ENCODE assay signal across 8 cellular contexts in the genomic region with DNA sequence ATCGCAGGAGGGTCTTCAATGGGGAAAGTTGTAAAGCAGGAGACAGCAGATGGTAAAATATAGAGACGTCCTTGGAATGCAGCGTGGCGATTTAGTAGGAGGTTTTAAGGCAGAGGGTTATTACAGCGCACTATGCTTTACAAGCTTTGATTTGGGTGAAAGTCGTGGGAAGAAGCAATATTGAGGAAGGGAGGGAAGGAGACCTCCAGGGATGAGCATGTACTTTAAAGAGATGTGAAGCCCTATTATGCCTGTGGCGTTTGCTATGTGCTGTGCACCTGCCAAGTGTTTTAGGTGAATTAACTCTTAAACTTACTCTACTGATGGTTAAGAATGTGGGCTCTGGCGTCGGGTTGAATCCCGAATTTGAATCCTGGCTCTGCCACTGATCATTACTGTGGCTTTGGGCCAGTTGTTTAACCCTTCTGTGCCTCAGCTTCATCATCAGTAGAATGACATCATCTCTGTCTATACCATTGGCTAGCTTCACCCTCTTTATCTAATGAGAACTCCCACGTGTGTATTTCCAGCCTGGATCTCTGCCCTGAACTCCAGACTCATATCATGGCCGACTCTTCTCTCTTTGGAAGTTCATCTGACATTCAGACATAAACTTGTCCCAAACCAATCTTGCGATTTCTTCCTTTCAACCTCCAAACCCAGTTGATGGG. TPM values are rescaled to one million over a fixed set of nuclear protein-coding genes. Genes with fewer than 3 reads are reported as not detected.
DNase-seq lines count a peak whose midpoint lies in the region; FAIRE-seq and TF ChIP-seq lines count a peak whose summit lies in the region.

No MANE protein-coding gene starts in this region.

- H2BK5ac ChIP-seq in trophoblast cell (ENCODE audit: low read depth, low read length, poor library complexity): peak overlapping the region; percentile 70

- H3K79me1 ChIP-seq in trophoblast cell (ENCODE audit: low read length): peaks cover 3% of the 10 kb centered on the region

- no peaks in the 10 kb centered on the region for H3K9me2 ChIP-seq in DOHH2 (replicated peaks; ENCODE audit: control insufficient read depth, low read length)

- no peak for TF ChIP-seq CTCF in DOHH2 (IDR thresholded peaks at IDR 0.05; ENCODE audit: low read depth, low read length, poor library complexity, severe bottlenecking)
- TF ChIP-seq CTCF in OCI-LY3 (IDR thresholded peaks at IDR 0.05; ENCODE audit: low read depth, low read length): no peak
- TF ChIP-seq CTCF in esophagus muscularis mucosa (IDR thresholded peaks at IDR 0.05): no peak

- peak overlapping the region; percentile 89 for H4K8ac ChIP-seq in trophoblast cell (ENCODE audit: low read depth, low read length)

- intact Hi-C loops in esophagus muscularis mucosa (cut with DNase I): loop anchor here (10.0 kb wide), 1 partner anchor 91 kb away; a partner anchor contains a TSS

- no peak overlapping the region for H2BK12ac ChIP-seq in trophoblast cell (ENCODE audit: low read length)

- H3K18ac ChIP-seq in trophoblast cell (ENCODE audit: low read length): no peak overlapping the region

- H2AK5ac ChIP-seq in trophoblast cell (ENCODE audit: low read length): peak overlapping the region; percentile 10

- H3K79me2 ChIP-seq in DOHH2 (ENCODE audit: control insufficient read depth, low read length): peaks cover 15% of the 10 kb centered on the region
- peaks cover 7% of the 10 kb centered on the region for H3K79me2 ChIP-seq in OCI-LY3 (ENCODE audit: low read length)
- H3K79me2 ChIP-seq in trophoblast cell (ENCODE audit: control insufficient read depth, insufficient read depth, low read length, poor library complexity): peaks cover 4% of the 10 kb centered on the region

- H3K4me2 ChIP-seq in DOHH2 (ENCODE audit: low read length) (peak overlapping the region; percentile 75), OCI-LY3 (ENCODE audit: low read length) (peak overlapping the region; percentile 82), trophoblast cell (ENCODE audit: low read length) (peak overlapping the region; percentile 92)

- H3K27ac ChIP-seq in DOHH2 (ENCODE audit: low read depth, low read length): no peak overlapping the region
- H3K27ac ChIP-seq in OCI-LY3 (ENCODE audit: low read length): no peak overlapping the region
- peak overlapping the region; percentile 71 to 85 (median 79) for H3K27ac ChIP-seq in esophagus muscularis mucosa (replicated peaks in 1 of 4)
- no peak overlapping the region for H3K27ac ChIP-seq in trophoblast cell (ENCODE audit: low read depth, low read length)

- H2AFZ ChIP-seq in OCI-LY3 (ENCODE audit: low read depth, low read length): peak overlapping the region; percentile 61; the same call in 1 of the 2 replicates
- peak overlapping the region; percentile 44 for H2AFZ ChIP-seq in trophoblast cell (ENCODE audit: insufficient read depth, low read length, poor library complexity)

- no peak for TF ChIP-seq POLR2A in esophagus muscularis mucosa (IDR thresholded peaks at IDR 0.05; ENCODE audit: low read depth)

- H3K27me3 ChIP-seq in DOHH2 (ENCODE audit: control insufficient read depth, low read length) (no peaks in the 10 kb centered on the region), OCI-LY3 (ENCODE audit: low read depth, low read length) (no peaks in the 10 kb centered on the region), esophagus muscularis mucosa (peaks cover 0 to 30% (median 5%) of the 10 kb centered on the region in 4 donors), trophoblast cell (ENCODE audit: insufficient read depth, low read length) (no peaks in the 10 kb centered on the region)

- 10% methylated on average over 13 of the region's 13 CpGs for WGBS in esophagus muscularis mucosa
- WGBS in trophoblast cell (ENCODE audit: extremely low coverage, insufficient coverage, insufficient read length): no CpG with 5 or more reads among the region's 13 CpGs

- no peak for DNase-seq in esophagus muscularis mucosa (ENCODE audit: extremely low spot score)
- no peak for DNase-seq in trophoblast cell
- DNase-seq in HEK293T (ENCODE audit: extremely low spot score): no peak
- DNase-seq in ureter (ENCODE audit: low spot score): no peak
- DNase-seq in frontal cortex (ENCODE audit: low spot score in 2 of 2): no peak
- no peak for DNase-seq in NCI-H1048 (lab: John Stamatoyannopoulos, UW)

- H3K4ac ChIP-seq in trophoblast cell (ENCODE audit: low read depth, low read length): peak overlapping the region; percentile 28

- H3K23ac ChIP-seq in trophoblast cell (ENCODE audit: low read length): no peak overlapping the region

- no peaks in the 10 kb centered on the region for H3F3A ChIP-seq in DOHH2 (ENCODE audit: control insufficient read depth, insufficient read depth)

- H3K4me1 ChIP-seq in DOHH2 (ENCODE audit: control insufficient read depth, low read length) (peaks cover 17% of the 10 kb centered on the region), OCI-LY3 (ENCODE audit: low read length) (peaks cover 7% of the 10 kb centered on the region), esophagus muscularis mucosa (peaks cover 21 to 36% (median 33%) of the 10 kb centered on the region in 4 donors), trophoblast cell (ENCODE audit: control insufficient read depth in 1 of 2, insufficient read depth in 2 of 2, low read length in 2 of 2) (peaks cover 13 to 20% of the 10 kb centered on the region in 2 experiments)

- POLR2A ChIA-PET in HEK293T (lab: Yijun Ruan, JAX): interaction anchor here (0.8 to 4.1 kb wide), 14 partner anchors 9 to 226 kb away, joined by 4 to 42 read pairs (median 6); a partner anchor contains a TSS

- H3K9ac ChIP-seq in OCI-LY3 (ENCODE audit: low read length) (peak overlapping the region; percentile 82), trophoblast cell (ENCODE audit: low read length) (peak overlapping the region; percentile 84)

- peak overlapping the region; percentile 52 for H4K91ac ChIP-seq in trophoblast cell (ENCODE audit: low read depth, low read length)

- CTCF ChIA-PET in HEK293T (lab: Yijun Ruan, JAX): interaction anchor here (0.6 to 1.6 kb wide), 5 partner anchors 13 to 217 kb away, joined by 3 to 6 read pairs (median 3); no protein-coding TSS in a partner anchor

- peak overlapping the region; percentile 38 for H4K12ac ChIP-seq in trophoblast cell (ENCODE audit: low read depth, low read length)

- H3K14ac ChIP-seq in trophoblast cell (ENCODE audit: low read length): peak overlapping the region; percentile 83

- H3K9me3 ChIP-seq in DOHH2 (ENCODE audit: control insufficient read depth, insufficient read depth, low read length) (no peaks in the 10 kb centered on the region), OCI-LY3 (ENCODE audit: insufficient read depth, low read length) (no peaks in the 10 kb centered on the region), esophagus muscularis mucosa (no peaks in the 10 kb centered on the region), trophoblast cell (ENCODE audit: insufficient read depth, low read depth, low read length) (no peaks in the 10 kb centered on the region)

- no peak for FAIRE-seq in frontal cortex (lab: Jason Lieb, UNC)

- H4K20me1 ChIP-seq in DOHH2 (ENCODE audit: control insufficient read depth, insufficient read depth, low read depth, low read length): peaks cover 5% of the 10 kb centered on the region; the same call in 1 of the 2 replicates
- H4K20me1 ChIP-seq in OCI-LY3 (ENCODE audit: insufficient read depth, low read length): no peaks in the 10 kb centered on the region

- H2BK120ac ChIP-seq in trophoblast cell (ENCODE audit: insufficient read depth, low read length, poor library complexity): no peak overlapping the region

- peak overlapping the region; percentile 87 for H3K4me3 ChIP-seq in DOHH2 (ENCODE audit: low read length)
- H3K4me3 ChIP-seq in OCI-LY3 (ENCODE audit: low read length): peak overlapping the region; percentile 86
- H3K4me3 ChIP-seq in esophagus muscularis mucosa: peak overlapping the region; percentile 68 to 94 (median 74)
- peak overlapping the region; percentile 92 for H3K4me3 ChIP-seq in trophoblast cell (ENCODE audit: low read depth, low read length)

- TF ChIP-seq EP300 in esophagus muscularis mucosa (IDR thresholded peaks at IDR 0.05): no peak

- H3K36me3 ChIP-seq in DOHH2 (ENCODE audit: control insufficient read depth, low read length) (peaks cover 8% of the 10 kb centered on the region), OCI-LY3 (replicated peaks; ENCODE audit: low read depth, low read length) (peaks cover 5% of the 10 kb centered on the region), esophagus muscularis mucosa (peaks cover 0 to 8% (median 0%) of the 10 kb centered on the region in 4 donors), trophoblast cell (ENCODE audit: control insufficient read depth in 1 of 2, insufficient read depth in 2 of 2, low read length in 2 of 2) (peaks cover 0 to 3% of the 10 kb centered on the region in 2 experiments)

TF ChIP-seq in HEK293T, 16 proteins besides CTCF, POLR2A, EP300 and RAD21:
- TF ChIP-seq FOXM1 (IDR thresholded peaks at IDR 0.05; ENCODE audit: borderline replicate concordance) (no peak), SUZ12 (IDR thresholded peaks at IDR 0.05) (no peak), LEF1 (IDR thresholded peaks at IDR 0.05; ENCODE audit: borderline replicate concordance) (no peak), NFRKB (IDR thresholded peaks at IDR 0.05) (no peak), CTBP1 (IDR thresholded peaks at IDR 0.05; ENCODE audit: borderline replicate concordance) (no peak), BHLHE40 (IDR thresholded peaks at IDR 0.05; ENCODE audit: borderline replicate concordance) (no peak), TARDBP (IDR thresholded peaks at IDR 0.05) (no peak), HDGF (IDR thresholded peaks at IDR 0.05; ENCODE audit: borderline replicate concordance) (no peak), FOXA1 (IDR thresholded peaks at IDR 0.05) (no peak), ELF4 (IDR thresholded peaks at IDR 0.05) (no peak)

RNA-seq across cellular contexts. Expression of a gene that starts 0.6 kb away (rescaled TPM):
- total RNA-seq in esophagus muscularis mucosa (1 to 10 TPM; 5.3 to 9.6 (median 8.6) TPM), ureter (28.8 TPM), frontal cortex (2.9 TPM)
- 4.0 and 4.3 TPM in 2 replicates for polyA plus RNA-seq in trophoblast cell (2013)

RNA-seq across cellular contexts. Expression of a gene that starts 22.2 kb away (rescaled TPM):
- 1 to 10 TPM; 1.2 to 4.6 (median 2.7) TPM for total RNA-seq in esophagus muscularis mucosa
- under 0.01 and 0.01 TPM in 2 replicates for polyA plus RNA-seq in trophoblast cell (2013)
- total RNA-seq in ureter: 4.4 TPM
- total RNA-seq in frontal cortex: 8.6 TPM

RNA-seq across cellular contexts. Expression of a gene that starts 27.0 kb away (rescaled TPM):
- under 1 TPM in 1 of 4 donors, not detected in 3; 0.65 TPM for total RNA-seq in esophagus muscularis mucosa
- polyA plus RNA-seq in trophoblast cell (2013): not detected in 2 replicates
- not detected for total RNA-seq in ureter
- not detected for total RNA-seq in frontal cortex

RNA-seq across cellular contexts. Expression of a gene that starts 45.0 kb away (rescaled TPM):
- total RNA-seq in esophagus muscularis mucosa: not detected
- polyA plus RNA-seq in trophoblast cell (2013): 0.04 and 0.10 TPM in 2 replicates
- not detected for total RNA-seq in ureter
- total RNA-seq in frontal cortex: 0.82 TPM

Comparison
In these comparisons a context has a peak if more than half of its experiments do, and no peak if none do; other contexts are left out.
1. H3K27ac ChIP-seq: peak in esophagus muscularis mucosa (4 of 4); none in DOHH2 (single experiment), OCI-LY3 (single experiment) and trophoblast cell (single experiment).
2. Peak in every context shown above with its lines, with median percentiles within 50 percentile points of each other: H3K4me2 ChIP-seq and H3K4me3 ChIP-seq.